17 cellular contexts compared by ENCODE assay signal in genomic region chr6:123668965-123669591, GRCh38. TPM values are rescaled to one million over a fixed set of nuclear protein-coding genes. Genes with fewer than 3 reads are reported as not detected.
A peak's percentile ranks its signal among the peaks of the same experiment; 100 is the strongest.
DNase-seq lines count a peak whose midpoint lies in the region; ATAC-seq, FAIRE-seq and TF ChIP-seq lines count a peak whose summit lies in the region.
"Had no signal": no experiment of that assay in that cellular context is flagged by ENCODE, and none has a peak within 500 bp of the region (broad histone marks: within the 10 kb centered on the region; RNA-seq: fewer than 3 reads in every experiment).

No MANE protein-coding gene starts in this region.

- POLR2A ChIA-PET in K562 (lab: Yijun Ruan, JAX): no interaction called here

- H3K27ac ChIP-seq in K562 (ENCODE audit: extremely low read depth, low read depth, low read length) (no peak overlapping the region), Karpas-422 (ENCODE audit: low read length) (no peak overlapping the region)
- H3K27ac ChIP-seq: A549 had no signal

- no TSS peak for BruUV-seq in K562 (replicated peaks; lab: Mats Ljungman, UMichigan)

- no peak for TF ChIP-seq EP300 in K562 (IDR thresholded peaks at IDR 0.05; ENCODE audit: low read length)

- H3K4me1 ChIP-seq in K562 (replicated peaks in 1 of 2; ENCODE audit: control insufficient read depth in 2 of 2, insufficient read depth in 2 of 2, low read length in 2 of 2) (no peaks in the 10 kb centered on the region), Karpas-422 (ENCODE audit: low read length) (no peaks in the 10 kb centered on the region)
- H3K4me1 ChIP-seq: A549, Caco-2, HAP-1 had no signal

- WGBS in K562 (ENCODE audit: insufficient coverage, low coverage, missing lambda C conversion rate): 0% methylated on average over 3 of the region's 3 CpGs

- no peak for FAIRE-seq in K562 (lab: Jason Lieb, UNC)
- FAIRE-seq: A549, GM12892 had no signal

- no peak for TF ChIP-seq CTCF in K562 (IDR thresholded peaks at IDR 0.05 in 2 of 3, conservative IDR thresholded peaks at IDR 0.05 in 1 of 3; ENCODE audit: insufficient read depth in 2 of 3, low read depth in 1 of 3, low read length in 3 of 3)

- no peaks in the 10 kb centered on the region for H3K27me3 ChIP-seq in K562 (ENCODE audit: control insufficient read depth in 2 of 2, insufficient read depth in 2 of 2, low read length in 2 of 2)
- H3K27me3 ChIP-seq in Karpas-422 (ENCODE audit: low read length): no peaks in the 10 kb centered on the region

- H3K36me3 ChIP-seq in K562 (ENCODE audit: control insufficient read depth, insufficient read depth, low read length): no peaks in the 10 kb centered on the region
- no peaks in the 10 kb centered on the region for H3K36me3 ChIP-seq in Karpas-422 (ENCODE audit: insufficient read depth, low read length)
- H3K36me3 ChIP-seq: HAP-1 had no signal

- H3K4me2 ChIP-seq in K562 (ENCODE audit: insufficient read depth, low read length) (no peak overlapping the region), Karpas-422 (ENCODE audit: low read depth, low read length, poor library complexity, severe bottlenecking) (no peak overlapping the region)
- H3K4me2 ChIP-seq: A549 had no signal

- H3K79me2 ChIP-seq in K562 (ENCODE audit: control insufficient read depth, insufficient read depth, low read length) (no peaks in the 10 kb centered on the region), Karpas-422 (ENCODE audit: low read length) (no peaks in the 10 kb centered on the region)

- no peaks in the 10 kb centered on the region for H4K20me1 ChIP-seq in K562 (replicated peaks; ENCODE audit: control insufficient read depth, insufficient read depth, low read length)
- H4K20me1 ChIP-seq in Karpas-422 (ENCODE audit: insufficient read depth, low read depth, low read length): no peaks in the 10 kb centered on the region

- TF ChIP-seq RAD21 in K562 (CRISPR knock-in tag; conservative IDR thresholded peaks at IDR 0.05 in 1 of 2, IDR thresholded peaks at IDR 0.05 in 1 of 2): no peak

- H3K9me1 ChIP-seq in K562 (ENCODE audit: control insufficient read depth, insufficient read depth, low read length): no peaks in the 10 kb centered on the region

- no peaks in the 10 kb centered on the region for H3K9me2 ChIP-seq in Karpas-422 (replicated peaks; ENCODE audit: insufficient read depth, low read length)

- in situ Hi-C loops in K562 (cut with MboI): no loop called here

- no peak for TF ChIP-seq POLR2A in K562 (conservative IDR thresholded peaks at IDR 0.05)
- no peak for TF ChIP-seq POLR2A in erythroblast (IDR thresholded peaks at IDR 0.05; ENCODE audit: low read length)

- intact Hi-C loops in K562 (cut with micrococcal nuclease): no loop called here

- H2AFZ ChIP-seq in K562 (ENCODE audit: low read depth, low read length) (no peak overlapping the region), Karpas-422 (ENCODE audit: low read length) (no peak overlapping the region)
- H2AFZ ChIP-seq: GM23338 had no signal

- no peak; the same call in 2 of the 3 replicates for ATAC-seq in K562
- ATAC-seq in activated CD4-positive, CD25-positive, alpha-beta regulatory T cell treated with anti-CD3 and anti-CD28 coated beads, Interleukin-2, amount 50 U/mL, for 24 hours: no peak
- ATAC-seq: A549; CD8-positive, alpha-beta T cell; GM23338 had no signal

- no peaks in the 10 kb centered on the region for H3K9me3 ChIP-seq in K562 (replicated peaks; ENCODE audit: control insufficient read depth, insufficient read depth, low read depth, low read length)
- H3K9me3 ChIP-seq in Karpas-422 (ENCODE audit: low read length): 0 out of 2 replicates have a peak, but pooled peaks cover 5% of the 10 kb centered on the region
- H3K9me3 ChIP-seq: A549, Caco-2, HAP-1 had no signal

- CTCF ChIA-PET in K562 (lab: Yijun Ruan, JAX; ENCODE audit: low intra/inter-chr PET ratio): no interaction called here

- H3K4me3 ChIP-seq in K562: no peak overlapping the region
- H3K4me3 ChIP-seq in Karpas-422 (ENCODE audit: low read length): no peak overlapping the region
- H3K4me3 ChIP-seq: A549, GM23338, HAP-1 had no signal

- DNase-seq in M059J (ENCODE audit: low read depth) (peak; percentile 4), K562 (ENCODE audit: extremely low read depth in 1 of 4, low spot score in 3 of 4) (peak in 1 of 4 experiments; percentile 11), glomerular endothelial cell (ENCODE audit: extremely low read depth, low read depth, low spot score) (peak; percentile 55), Karpas-422 (no peak), anterior cingulate cortex (lab: John Stamatoyannopoulos, UW) (no peak), erythroblast (lab: John Stamatoyannopoulos, UW) (no peak)
- DNase-seq: Caco-2; CD8-positive, alpha-beta T cell; DND-41; GDM1 had no signal

- H3K9ac ChIP-seq in K562 (ENCODE audit: insufficient read depth in 1 of 2, low read depth in 2 of 2, low read length in 2 of 2): no peak overlapping the region
- no peak overlapping the region for H3K9ac ChIP-seq in Karpas-422 (ENCODE audit: low read length)

TF ChIP-seq in K562, 482 proteins besides CTCF, POLR2A, EP300 and RAD21:
- TF ChIP-seq ASH1L (IDR thresholded peaks at IDR 0.05; ENCODE audit: borderline replicate concordance, low read depth, partially characterized antibody): no peak
- TF ChIP-seq SRF (CRISPR knock-in tag; IDR thresholded peaks at IDR 0.05): peak in 1 of 2 experiments; percentile 58; a peak in 2 of 4 replicates
- no peak for TF ChIP-seq ETS1 (conservative IDR thresholded peaks at IDR 0.05; ENCODE audit: control insufficient read depth, low read depth, low read length)
- TF ChIP-seq ZFX (CRISPR knock-in tag; IDR thresholded peaks at IDR 0.05): no peak
- peak; percentile 52; the same call in 1 of the 2 replicates for TF ChIP-seq STAT5A (IDR thresholded peaks at IDR 0.05; ENCODE audit: borderline replicate concordance, low read length)
- TF ChIP-seq EP400 (IDR thresholded peaks at IDR 0.05): no peak
- peak; percentile 73 for TF ChIP-seq RFX1 (IDR thresholded peaks at IDR 0.05)
TF ChIP-seq in K562: peak in this region for 3.

RNA-seq across cellular contexts. Expression of gene TRDN, which starts 32.3 kb away (rescaled TPM):
- total RNA-seq in M059J (2014; rRNA removed; shearing (Covaris generic)): 0.05 and 0.12 TPM in 2 replicates
- total RNA-seq in K562 (2011; cell fraction: chromatin; rRNA removed; ENCODE audit: low replicate concordance): 0.42 and 2.1 TPM in 2 replicates
- total RNA-seq in K562 (2011; cell fraction: nucleolus; rRNA removed): 0.17 and 0.26 TPM in 2 replicates
- 0.73 and 1.7 TPM in 2 replicates for total RNA-seq in K562 (2011; cell fraction: nucleoplasm; rRNA removed)
- total RNA-seq in K562 (2014; rRNA removed) (0.05 and 0.12 TPM in 2 replicates), K562 (2014; rRNA removed; fragmentation: Illumina TruSeq; extraction: Trizol) (0.15 and 0.19 TPM in 2 replicates), K562 (2015; rRNA removed; fragmentation: Illumina TruSeq; extraction: Trizol) (0.29 and 0.30 TPM in 2 replicates), K562 (2021) (0.13 and 0.20 TPM in 2 replicates), glomerular endothelial cell (not detected in 2 replicates)
- polyA plus RNA-seq in K562 (2011; rRNA removed) (0.04 and 0.50 TPM in 2 replicates), K562 (2014; fragmentation: Illumina TruSeq; extraction: Trizol) (0.14 and 0.16 TPM in 2 replicates), K562 (2014; fragmentation: Nextera tagmentation; extraction: Ambion mirVana) (under 1 TPM; 0.14 to 0.34 TPM), K562 (2014; rRNA removed) (0.09 TPM in 2 replicates)
- polyA plus RNA-seq in K562 (2011; cell fraction: cytosol; rRNA removed): 0.01 and 0.04 TPM in 2 replicates
- 0.18 and 0.92 TPM in 2 replicates for polyA plus RNA-seq in K562 (2011; cell fraction: nucleus; rRNA removed)
- polyA plus RNA-seq in K562 (2012): 0.16 and 0.29 TPM in 2 replicates
- polyA minus RNA-seq in K562 (2011; rRNA and poly(A)+ RNA removed): 0.14 TPM in 1 of 2 replicates, not detected in the other
- not detected in 2 replicates for polyA minus RNA-seq in K562 (2011; cell fraction: cytosol; rRNA and poly(A)+ RNA removed)
- polyA minus RNA-seq in K562 (2011; cell fraction: nucleus; rRNA and poly(A)+ RNA removed): 0.27 TPM in 1 of 2 replicates, not detected in the other
- not detected in 2 replicates for total RNA-seq in Karpas-422 (2014; rRNA removed; shearing (Covaris generic); ENCODE audit: low replicate concordance)
- total RNA-seq: Caco-2; CD8-positive, alpha-beta T cell had no signal
- polyA plus RNA-seq: A549, BJ, CD14-positive monocyte had no signal

Comparison
In these comparisons a context has a peak if more than half of its experiments do, and no peak if none do; other contexts are left out.
1. DNase-seq: peak in M059J (single experiment) and glomerular endothelial cell (single experiment); none in Karpas-422 (single experiment), anterior cingulate cortex (0 of 58) and erythroblast (0 of 2).